2 cellular contexts compared by ENCODE assay signal in genomic region chr20:41029150-41029872, GRCh38.
TF ChIP-seq lines count a peak whose summit lies in the region.

No MANE protein-coding gene starts in this region.

TF ChIP-seq in GM23338, 12 proteins besides CTCF, POLR2A, EP300 and RAD21 (continued from another document):
- TF ChIP-seq ZNF331 (CRISPR knock-in tag; IDR thresholded peaks at IDR 0.05; ENCODE audit: low read depth) (no peak), NANOG (IDR thresholded peaks at IDR 0.05; ENCODE audit: borderline replicate concordance) (no peak), JUNB (IDR thresholded peaks at IDR 0.05; ENCODE audit: unreplicated experiment) (no peak), EZH2phosphoT487 (IDR thresholded peaks at IDR 0.05; ENCODE audit: unreplicated experiment) (no peak), CREB1 (CRISPR knock-in tag; IDR thresholded peaks at IDR 0.05; ENCODE audit: low read depth) (no peak), POLR2AphosphoS5 (IDR thresholded peaks at IDR 0.05; ENCODE audit: low read depth) (no peak), REST (IDR thresholded peaks at IDR 0.05; ENCODE audit: unreplicated experiment) (no peak), STAT1 (IDR thresholded peaks at IDR 0.05; ENCODE audit: unreplicated experiment) (no peak), ZNF462 (CRISPR knock-in tag; IDR thresholded peaks at IDR 0.05) (no peak), ZNF114 (CRISPR knock-in tag; IDR thresholded peaks at IDR 0.05) (no peak)
- TF ChIP-seq, protein P1, sequence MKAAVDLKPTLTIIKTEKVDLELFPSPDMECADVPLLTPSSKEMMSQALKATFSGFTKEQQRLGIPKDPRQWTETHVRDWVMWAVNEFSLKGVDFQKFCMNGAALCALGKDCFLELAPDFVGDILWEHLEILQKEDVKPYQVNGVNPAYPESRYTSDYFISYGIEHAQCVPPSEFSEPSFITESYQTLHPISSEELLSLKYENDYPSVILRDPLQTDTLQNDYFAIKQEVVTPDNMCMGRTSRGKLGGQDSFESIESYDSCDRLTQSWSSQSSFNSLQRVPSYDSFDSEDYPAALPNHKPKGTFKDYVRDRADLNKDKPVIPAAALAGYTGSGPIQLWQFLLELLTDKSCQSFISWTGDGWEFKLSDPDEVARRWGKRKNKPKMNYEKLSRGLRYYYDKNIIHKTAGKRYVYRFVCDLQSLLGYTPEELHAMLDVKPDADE (IDR thresholded peaks at IDR 0.05) = no peak

TF ChIP-seq in endothelial cell of umbilical vein, 7 proteins besides CTCF, POLR2A, EP300 and RAD21:
- TF ChIP-seq, protein P2, sequence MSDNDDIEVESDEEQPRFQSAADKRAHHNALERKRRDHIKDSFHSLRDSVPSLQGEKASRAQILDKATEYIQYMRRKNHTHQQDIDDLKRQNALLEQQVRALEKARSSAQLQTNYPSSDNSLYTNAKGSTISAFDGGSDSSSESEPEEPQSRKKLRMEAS (IDR thresholded peaks at IDR 0.05; ENCODE audit: insufficient read depth, insufficient read length) = no peak
- TF ChIP-seq EZH2 (IDR thresholded peaks at IDR 0.05; ENCODE audit: borderline replicate concordance, low read depth, low read length, severe bottlenecking) (no peak), MYC (IDR thresholded peaks at IDR 0.05; ENCODE audit: low read depth, low read length) (no peak), POLR2AphosphoS5 (IDR thresholded peaks at IDR 0.05; ENCODE audit: insufficient read depth, low read depth, low read length) (no peak), JUN (IDR thresholded peaks at IDR 0.05; ENCODE audit: borderline replicate concordance, insufficient read depth, insufficient read length, low read depth) (no peak), FOS (IDR thresholded peaks at IDR 0.05; ENCODE audit: borderline replicate concordance, insufficient read depth, low read length) (no peak), GATA2 (IDR thresholded peaks at IDR 0.05; ENCODE audit: insufficient read depth, insufficient read length, low read depth, low read length) (no peak)
